In the genomic region with DNA sequence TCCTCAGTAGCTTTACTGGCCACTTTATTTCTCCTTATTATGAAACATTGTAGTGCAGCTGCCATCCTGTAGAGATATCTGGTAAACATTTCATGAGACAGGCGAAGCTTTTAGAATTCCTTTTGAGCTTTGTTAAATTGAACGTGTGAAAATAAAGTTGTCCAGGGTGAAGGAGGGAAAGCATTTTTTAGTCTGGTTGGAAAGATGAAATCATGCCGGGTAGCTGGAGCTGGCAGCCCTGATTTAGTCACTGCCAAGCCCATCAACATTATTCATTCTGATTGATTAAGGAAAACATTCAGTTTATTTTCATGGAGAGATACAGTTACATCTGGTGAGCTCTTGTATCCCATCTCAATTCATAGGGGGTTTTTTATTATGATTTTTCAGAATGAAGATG, we compare ENCODE assay signal across 17 cellular contexts.
DNase-seq lines count a peak whose midpoint lies in the region; FAIRE-seq and TF ChIP-seq lines count a peak whose summit lies in the region.
"Had no signal": no experiment of that assay in that cellular context is flagged by ENCODE, and none has a peak within 500 bp of the region (broad histone marks: within the 10 kb centered on the region; RNA-seq: fewer than 3 reads in every experiment).

No MANE protein-coding gene starts in this region.

- H4K20me1 ChIP-seq in astrocyte (ENCODE audit: insufficient read depth, low read length): no peaks in the 10 kb centered on the region
- H4K20me1 ChIP-seq in osteoblast (ENCODE audit: insufficient read depth, low read length): no peaks in the 10 kb centered on the region
- H4K20me1 ChIP-seq: BLaER1 treated with 17β-estradiol and CSF1 and Interleukin-3, amounts not matched to agents 10 nM and 100 nM had no signal

- H3K4me1 Mint-ChIP-seq in astrocyte (ENCODE audit: low read depth, unreplicated experiment): peaks cover 11% of the 10 kb centered on the region
- H3K4me1 Mint-ChIP-seq: CD4-positive, CD25-positive, alpha-beta regulatory T cell had no signal

- no peak for FAIRE-seq in astrocyte (lab: Jason Lieb, UNC)
- FAIRE-seq: HepG2 had no signal

- no peak overlapping the region for H2BK5ac ChIP-seq in neuronal stem cell (ENCODE audit: low read length)

- TF ChIP-seq CTCF in astrocyte (IDR thresholded peaks at IDR 0.05; ENCODE audit: insufficient read depth, low read depth, low read length) (no peak), osteoblast (IDR thresholded peaks at IDR 0.05; ENCODE audit: extremely low read depth, low read depth, low read length) (no peak)

- H3K4me3 Mint-ChIP-seq in astrocyte (ENCODE audit: unreplicated experiment): no peak overlapping the region
- H3K4me3 Mint-ChIP-seq: CD4-positive, CD25-positive, alpha-beta regulatory T cell; HFFc6 had no signal

- H3K9me3 Mint-ChIP-seq in astrocyte (ENCODE audit: unreplicated experiment): peaks cover 10% of the 10 kb centered on the region

- H3K14ac ChIP-seq in neuronal stem cell (ENCODE audit: low read length): no peak overlapping the region

- H3K79me2 ChIP-seq in astrocyte (ENCODE audit: insufficient read depth, low read length) (no peaks in the 10 kb centered on the region), osteoblast (ENCODE audit: insufficient read depth, low read length) (no peaks in the 10 kb centered on the region)

- H3K9me3 ChIP-seq in astrocyte (ENCODE audit: insufficient read depth, low read depth, low read length) (peaks cover 2% of the 10 kb centered on the region), mesodermal cell (ENCODE audit: control insufficient read depth, low read length) (no peaks in the 10 kb centered on the region), neuronal stem cell (replicated peaks in 1 of 2; ENCODE audit: control insufficient read depth in 2 of 2, insufficient read depth in 1 of 2, low read depth in 1 of 2, low read length in 2 of 2) (peaks cover 0 to 3% of the 10 kb centered on the region in 2 donors), osteoblast (ENCODE audit: low read depth, low read length) (no peaks in the 10 kb centered on the region)

- H3K4me1 ChIP-seq in astrocyte (ENCODE audit: insufficient read depth, low read length) (peaks cover 7% of the 10 kb centered on the region), mesodermal cell (ENCODE audit: control insufficient read depth, insufficient read depth, low read length, poor library complexity, severe bottlenecking) (no peaks in the 10 kb centered on the region), neuronal stem cell (ENCODE audit: control insufficient read depth in 2 of 2, insufficient read depth in 1 of 2, low read depth in 1 of 2, low read length in 2 of 2) (no peaks in the 10 kb centered on the region), osteoblast (ENCODE audit: insufficient read depth, low read length) (no peaks in the 10 kb centered on the region)
- H3K4me1 ChIP-seq: BLaER1 treated with 17β-estradiol and CSF1 and Interleukin-3, amounts not matched to agents 10 nM and 100 nM; HAP-1 had no signal

- H3K27me3 ChIP-seq in astrocyte (ENCODE audit: insufficient read depth, low read length): no peaks in the 10 kb centered on the region
- no peaks in the 10 kb centered on the region for H3K27me3 ChIP-seq in neuronal stem cell (ENCODE audit: control insufficient read depth in 3 of 3, insufficient read depth in 3 of 3, low read depth in 1 of 3, low read length in 3 of 3)
- H3K27me3 ChIP-seq in osteoblast (ENCODE audit: insufficient read depth, low read length): no peaks in the 10 kb centered on the region
- H3K27me3 ChIP-seq: BLaER1 treated with 17β-estradiol and CSF1 and Interleukin-3, amounts not matched to agents 10 nM and 100 nM had no signal

- no peak overlapping the region for H2AK5ac ChIP-seq in neuronal stem cell (ENCODE audit: low read depth, low read length)

- H3K79me1 ChIP-seq in neuronal stem cell (ENCODE audit: low read depth, low read length): no peaks in the 10 kb centered on the region

- H3K18ac ChIP-seq in neuronal stem cell (ENCODE audit: low read length): no peak overlapping the region

- no peak overlapping the region for H3K4ac ChIP-seq in neuronal stem cell (ENCODE audit: low read length)

- H3K9ac ChIP-seq in astrocyte (ENCODE audit: low read length) (no peak overlapping the region), neuronal stem cell (ENCODE audit: low read depth, low read length, poor library complexity) (no peak overlapping the region)
- H3K9ac ChIP-seq: BLaER1 treated with 17β-estradiol and CSF1 and Interleukin-3, amounts not matched to agents 10 nM and 100 nM had no signal

- H2BK12ac ChIP-seq in neuronal stem cell (ENCODE audit: low read length): no peak overlapping the region

- H3K27ac ChIP-seq in astrocyte (ENCODE audit: low read depth, low read length) (no peak overlapping the region), mesodermal cell (ENCODE audit: low read depth, low read length, severe bottlenecking) (peak overlapping the region; percentile 16), neuronal stem cell (replicated peaks; ENCODE audit: low read length) (no peak overlapping the region), osteoblast (ENCODE audit: low read depth, low read length) (no peak overlapping the region)
- H3K27ac ChIP-seq: BLaER1 treated with 17β-estradiol and CSF1 and Interleukin-3, amounts not matched to agents 10 nM and 100 nM had no signal

- no peak overlapping the region for H4K91ac ChIP-seq in neuronal stem cell (ENCODE audit: low read depth, low read length, poor library complexity)

- H2BK120ac ChIP-seq in neuronal stem cell (ENCODE audit: low read depth, low read length): no peak overlapping the region

- H3K23ac ChIP-seq in neuronal stem cell (ENCODE audit: low read depth, low read length, poor library complexity): no peak overlapping the region

- no peak overlapping the region for H3K4me3 ChIP-seq in astrocyte (ENCODE audit: insufficient read depth, low read depth, low read length)
- H3K4me3 ChIP-seq in mesodermal cell (ENCODE audit: extremely low read depth, insufficient read depth, low read length, poor library complexity, severe bottlenecking): no peak overlapping the region
- no peak overlapping the region for H3K4me3 ChIP-seq in neuronal stem cell (ENCODE audit: low read length in 2 of 2)
- H3K4me3 ChIP-seq in osteoblast (ENCODE audit: insufficient read depth, low read length): no peak overlapping the region
- H3K4me3 ChIP-seq: BLaER1 treated with 17β-estradiol and CSF1 and Interleukin-3, amounts not matched to agents 10 nM and 100 nM; HAP-1 had no signal

- POLR2A ChIA-PET in HEK293T (lab: Yijun Ruan, JAX): no interaction called here

- H3K27me3 Mint-ChIP-seq in astrocyte (ENCODE audit: low read depth, unreplicated experiment): no peaks in the 10 kb centered on the region
- H3K27me3 Mint-ChIP-seq: CD4-positive, CD25-positive, alpha-beta regulatory T cell had no signal

- no peak overlapping the region for H4K8ac ChIP-seq in neuronal stem cell (ENCODE audit: low read depth, low read length)

- H3K36me3 Mint-ChIP-seq in astrocyte (ENCODE audit: low read depth, unreplicated experiment): no peaks in the 10 kb centered on the region
- H3K36me3 Mint-ChIP-seq: CD4-positive, CD25-positive, alpha-beta regulatory T cell had no signal

- H3K4me2 ChIP-seq in astrocyte (ENCODE audit: low read length) (no peak overlapping the region), neuronal stem cell (ENCODE audit: insufficient read depth, low read length, poor library complexity, severe bottlenecking) (no peak overlapping the region), osteoblast (ENCODE audit: insufficient read depth, low read length) (no peak overlapping the region)
- H3K4me2 ChIP-seq: BLaER1 treated with 17β-estradiol and CSF1 and Interleukin-3, amounts not matched to agents 10 nM and 100 nM had no signal

- H3K27ac Mint-ChIP-seq in astrocyte (ENCODE audit: unreplicated experiment): no peak overlapping the region
- H3K27ac Mint-ChIP-seq: CD4-positive, CD25-positive, alpha-beta regulatory T cell; HFFc6 had no signal

- H2AFZ ChIP-seq in astrocyte (ENCODE audit: low read depth, low read length) (no peak overlapping the region), neuronal stem cell (ENCODE audit: low read length) (peak overlapping the region; percentile 21), osteoblast (ENCODE audit: low read length) (no peak overlapping the region)

- 78% methylated on average over 2 of the region's 3 CpGs; no CpG with 5 or more reads in 1 of the 2 experiments for WGBS in mesodermal cell (ENCODE audit: insufficient coverage in 2 of 2), 2 experiments
- no CpG with 5 or more reads among the region's 3 CpGs for WGBS in neuronal stem cell (ENCODE audit: extremely low coverage in 2 of 2, insufficient read length in 2 of 2, insufficient replicate concordance in 1 of 2), 2 donors

- CTCF ChIA-PET in HEK293T (lab: Yijun Ruan, JAX): interaction anchor here (1.3 kb wide), 1 partner anchor 18 kb away, joined by 3 read pairs; no protein-coding TSS in a partner anchor

- H2BK15ac ChIP-seq in neuronal stem cell (ENCODE audit: low read length): no peak overlapping the region

- DNase-seq in HEK293T (ENCODE audit: extremely low spot score): no peak
- DNase-seq in astrocyte (ENCODE audit: low read depth): peak; percentile 71
- no peak for DNase-seq in neuronal stem cell (ENCODE audit: low spot score)
- DNase-seq in Kasumi-1 (lab: John Stamatoyannopoulos, UW): no peak
- no peak for DNase-seq in NOMO-1 (lab: John Stamatoyannopoulos, UW; ENCODE audit: unreplicated experiment in 2 of 2)
- no peak for DNase-seq in osteoblast (ENCODE audit: insufficient read length, low spot score, missing footprints)
- DNase-seq in islet precursor cell: no peak
- DNase-seq: ACHN; Calu3; CD4-positive, CD25-positive, alpha-beta regulatory T cell; DMS 273 treated with DMSO at 0.1 percent for 48 hours; GOT3; HFFc6 had no signal

- H3K36me3 ChIP-seq in astrocyte (ENCODE audit: insufficient read depth, low read length) (no peaks in the 10 kb centered on the region), mesodermal cell (ENCODE audit: control insufficient read depth, insufficient read depth, low read length) (no peaks in the 10 kb centered on the region), neuronal stem cell (replicated peaks in 1 of 2; ENCODE audit: control insufficient read depth in 2 of 2, insufficient read depth in 2 of 2, low read length in 2 of 2) (no peaks in the 10 kb centered on the region), osteoblast (ENCODE audit: insufficient read depth, low read length) (no peaks in the 10 kb centered on the region)
- H3K36me3 ChIP-seq: BLaER1 treated with 17β-estradiol and CSF1 and Interleukin-3, amounts not matched to agents 10 nM and 100 nM; HAP-1 had no signal

TF ChIP-seq in HEK293T, 16 proteins besides CTCF, POLR2A, EP300 and RAD21 (continues in another document):
- TF ChIP-seq, protein P1, sequence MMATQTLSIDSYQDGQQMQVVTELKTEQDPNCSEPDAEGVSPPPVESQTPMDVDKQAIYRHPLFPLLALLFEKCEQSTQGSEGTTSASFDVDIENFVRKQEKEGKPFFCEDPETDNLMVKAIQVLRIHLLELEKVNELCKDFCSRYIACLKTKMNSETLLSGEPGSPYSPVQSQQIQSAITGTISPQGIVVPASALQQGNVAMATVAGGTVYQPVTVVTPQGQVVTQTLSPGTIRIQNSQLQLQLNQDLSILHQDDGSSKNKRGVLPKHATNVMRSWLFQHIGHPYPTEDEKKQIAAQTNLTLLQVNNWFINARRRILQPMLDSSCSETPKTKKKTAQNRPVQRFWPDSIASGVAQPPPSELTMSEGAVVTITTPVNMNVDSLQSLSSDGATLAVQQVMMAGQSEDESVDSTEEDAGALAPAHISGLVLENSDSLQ (IDR thresholded peaks at IDR 0.05): peak; percentile 51
- TF ChIP-seq ARNT (IDR thresholded peaks at IDR 0.05) (no peak), SUZ12 (IDR thresholded peaks at IDR 0.05) (no peak)
